Comparison of ENCODE assay signal across 1 cellular context in genomic region chr10:73096452-73097304, GRCh38.
A peak's percentile ranks its signal among the peaks of the same experiment; 100 is the strongest.
TF ChIP-seq lines count a peak whose summit lies in the region.

TSS of gene P4HA1 (minus strand) at chr10:73096866. CDS start at chr10:73074883, 21,983 bp downstream.

TF ChIP-seq in K562, 482 proteins besides CTCF, POLR2A, EP300 and RAD21 (continued from another document and continues in another):
- TF ChIP-seq ZMIZ1 (IDR thresholded peaks at IDR 0.05; ENCODE audit: low read depth in 2 of 2, low read length in 2 of 2) (peak in 1 of 2 experiments; percentile 65; a peak in 2 of 4 replicates), ZHX1 (conservative IDR thresholded peaks at IDR 0.05; ENCODE audit: low read length) (peak; percentile 79), TRIM24 (IDR thresholded peaks at IDR 0.05) (no peak), PML (IDR thresholded peaks at IDR 0.05; ENCODE audit: low read length) (peak; percentile 86; the same call in 1 of the 2 replicates), E2F3 (CRISPR knock-in tag; IDR thresholded peaks at IDR 0.05) (0 out of 2 replicates have a peak, but pooled peaks have one; percentile 46), NKRF (IDR thresholded peaks at IDR 0.05; ENCODE audit: borderline replicate concordance) (peak; percentile 86; the same call in 1 of the 2 replicates), ATF3 (IDR thresholded peaks at IDR 0.05) (no peak), ATF3 (CRISPR knock-in tag; conservative IDR thresholded peaks at IDR 0.05) (peak; percentile 83), ZNF253 (CRISPR knock-in tag; conservative IDR thresholded peaks at IDR 0.05) (no peak), TAF9B (IDR thresholded peaks at IDR 0.05; ENCODE audit: partially characterized antibody) (peak; percentile 63), KDM5B (IDR thresholded peaks at IDR 0.05; ENCODE audit: insufficient replicate concordance, low read depth, low read length) (peak; percentile 100), GABPB2 (CRISPR knock-in tag; conservative IDR thresholded peaks at IDR 0.05) (no peak), EZH2 (IDR thresholded peaks at IDR 0.05; ENCODE audit: borderline replicate concordance, low read depth, low read length) (no peak), KLF10 (CRISPR knock-in tag; IDR thresholded peaks at IDR 0.05) (no peak), MCM3 (IDR thresholded peaks at IDR 0.05) (no peak), ZC3H8 (IDR thresholded peaks at IDR 0.05) (no peak), ZNF507 (tag; conservative IDR thresholded peaks at IDR 0.05) (no peak), ELF4 (CRISPR knock-in tag; IDR thresholded peaks at IDR 0.05) (peak; percentile 76), NFRKB (IDR thresholded peaks at IDR 0.05; ENCODE audit: low read depth) (0 out of 2 replicates have a peak, but pooled peaks have one; percentile 4), ZNF778 (CRISPR knock-in tag; IDR thresholded peaks at IDR 0.05) (no peak), RBM14 (IDR thresholded peaks at IDR 0.05; ENCODE audit: borderline replicate concordance, insufficient read depth, low read depth, low read length) (peak; percentile 77; the same call in 1 of the 2 replicates), ZNF785 (CRISPR knock-in tag; IDR thresholded peaks at IDR 0.05) (no peak), ZNF830 (CRISPR knock-in tag; IDR thresholded peaks at IDR 0.05) (no peak), DIDO1 (tag; IDR thresholded peaks at IDR 0.05; ENCODE audit: low read depth) (no peak), CCAR2 (IDR thresholded peaks at IDR 0.05; ENCODE audit: low read depth, low read length) (no peak), GABPA (tag; conservative IDR thresholded peaks at IDR 0.05; ENCODE audit: low read depth) (peak; percentile 1)
- TF ChIP-seq, protein P1, sequence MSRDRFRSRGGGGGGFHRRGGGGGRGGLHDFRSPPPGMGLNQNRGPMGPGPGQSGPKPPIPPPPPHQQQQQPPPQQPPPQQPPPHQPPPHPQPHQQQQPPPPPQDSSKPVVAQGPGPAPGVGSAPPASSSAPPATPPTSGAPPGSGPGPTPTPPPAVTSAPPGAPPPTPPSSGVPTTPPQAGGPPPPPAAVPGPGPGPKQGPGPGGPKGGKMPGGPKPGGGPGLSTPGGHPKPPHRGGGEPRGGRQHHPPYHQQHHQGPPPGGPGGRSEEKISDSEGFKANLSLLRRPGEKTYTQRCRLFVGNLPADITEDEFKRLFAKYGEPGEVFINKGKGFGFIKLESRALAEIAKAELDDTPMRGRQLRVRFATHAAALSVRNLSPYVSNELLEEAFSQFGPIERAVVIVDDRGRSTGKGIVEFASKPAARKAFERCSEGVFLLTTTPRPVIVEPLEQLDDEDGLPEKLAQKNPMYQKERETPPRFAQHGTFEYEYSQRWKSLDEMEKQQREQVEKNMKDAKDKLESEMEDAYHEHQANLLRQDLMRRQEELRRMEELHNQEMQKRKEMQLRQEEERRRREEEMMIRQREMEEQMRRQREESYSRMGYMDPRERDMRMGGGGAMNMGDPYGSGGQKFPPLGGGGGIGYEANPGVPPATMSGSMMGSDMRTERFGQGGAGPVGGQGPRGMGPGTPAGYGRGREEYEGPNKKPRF (IDR thresholded peaks at IDR 0.05; ENCODE audit: low read depth, low read length): no peak
- TF ChIP-seq, protein P2, sequence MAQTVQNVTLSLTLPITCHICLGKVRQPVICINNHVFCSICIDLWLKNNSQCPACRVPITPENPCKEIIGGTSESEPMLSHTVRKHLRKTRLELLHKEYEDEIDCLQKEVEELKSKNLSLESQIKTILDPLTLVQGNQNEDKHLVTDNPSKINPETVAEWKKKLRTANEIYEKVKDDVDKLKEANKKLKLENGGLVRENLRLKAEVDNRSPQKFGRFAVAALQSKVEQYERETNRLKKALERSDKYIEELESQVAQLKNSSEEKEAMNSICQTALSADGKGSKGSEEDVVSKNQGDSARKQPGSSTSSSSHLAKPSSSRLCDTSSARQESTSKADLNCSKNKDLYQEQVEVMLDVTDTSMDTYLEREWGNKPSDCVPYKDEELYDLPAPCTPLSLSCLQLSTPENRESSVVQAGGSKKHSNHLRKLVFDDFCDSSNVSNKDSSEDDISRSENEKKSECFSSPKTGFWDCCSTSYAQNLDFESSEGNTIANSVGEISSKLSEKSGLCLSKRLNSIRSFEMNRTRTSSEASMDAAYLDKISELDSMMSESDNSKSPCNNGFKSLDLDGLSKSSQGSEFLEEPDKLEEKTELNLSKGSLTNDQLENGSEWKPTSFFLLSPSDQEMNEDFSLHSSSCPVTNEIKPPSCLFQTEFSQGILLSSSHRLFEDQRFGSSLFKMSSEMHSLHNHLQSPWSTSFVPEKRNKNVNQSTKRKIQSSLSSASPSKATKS (CRISPR knock-in tag; IDR thresholded peaks at IDR 0.05): no peak
- TF ChIP-seq, protein P3, sequence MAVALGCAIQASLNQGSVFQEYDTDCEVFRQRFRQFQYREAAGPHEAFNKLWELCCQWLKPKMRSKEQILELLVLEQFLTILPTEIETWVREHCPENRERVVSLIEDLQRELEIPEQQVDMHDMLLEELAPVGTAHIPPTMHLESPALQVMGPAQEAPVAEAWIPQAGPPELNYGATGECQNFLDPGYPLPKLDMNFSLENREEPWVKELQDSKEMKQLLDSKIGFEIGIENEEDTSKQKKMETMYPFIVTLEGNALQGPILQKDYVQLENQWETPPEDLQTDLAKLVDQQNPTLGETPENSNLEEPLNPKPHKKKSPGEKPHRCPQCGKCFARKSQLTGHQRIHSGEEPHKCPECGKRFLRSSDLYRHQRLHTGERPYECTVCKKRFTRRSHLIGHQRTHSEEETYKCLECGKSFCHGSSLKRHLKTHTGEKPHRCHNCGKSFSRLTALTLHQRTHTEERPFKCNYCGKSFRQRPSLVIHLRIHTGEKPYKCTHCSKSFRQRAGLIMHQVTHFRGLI (CRISPR knock-in tag; IDR thresholded peaks at IDR 0.05): 0 out of 2 replicates have a peak, but pooled peaks have one; percentile 14
- TF ChIP-seq, protein P4, sequence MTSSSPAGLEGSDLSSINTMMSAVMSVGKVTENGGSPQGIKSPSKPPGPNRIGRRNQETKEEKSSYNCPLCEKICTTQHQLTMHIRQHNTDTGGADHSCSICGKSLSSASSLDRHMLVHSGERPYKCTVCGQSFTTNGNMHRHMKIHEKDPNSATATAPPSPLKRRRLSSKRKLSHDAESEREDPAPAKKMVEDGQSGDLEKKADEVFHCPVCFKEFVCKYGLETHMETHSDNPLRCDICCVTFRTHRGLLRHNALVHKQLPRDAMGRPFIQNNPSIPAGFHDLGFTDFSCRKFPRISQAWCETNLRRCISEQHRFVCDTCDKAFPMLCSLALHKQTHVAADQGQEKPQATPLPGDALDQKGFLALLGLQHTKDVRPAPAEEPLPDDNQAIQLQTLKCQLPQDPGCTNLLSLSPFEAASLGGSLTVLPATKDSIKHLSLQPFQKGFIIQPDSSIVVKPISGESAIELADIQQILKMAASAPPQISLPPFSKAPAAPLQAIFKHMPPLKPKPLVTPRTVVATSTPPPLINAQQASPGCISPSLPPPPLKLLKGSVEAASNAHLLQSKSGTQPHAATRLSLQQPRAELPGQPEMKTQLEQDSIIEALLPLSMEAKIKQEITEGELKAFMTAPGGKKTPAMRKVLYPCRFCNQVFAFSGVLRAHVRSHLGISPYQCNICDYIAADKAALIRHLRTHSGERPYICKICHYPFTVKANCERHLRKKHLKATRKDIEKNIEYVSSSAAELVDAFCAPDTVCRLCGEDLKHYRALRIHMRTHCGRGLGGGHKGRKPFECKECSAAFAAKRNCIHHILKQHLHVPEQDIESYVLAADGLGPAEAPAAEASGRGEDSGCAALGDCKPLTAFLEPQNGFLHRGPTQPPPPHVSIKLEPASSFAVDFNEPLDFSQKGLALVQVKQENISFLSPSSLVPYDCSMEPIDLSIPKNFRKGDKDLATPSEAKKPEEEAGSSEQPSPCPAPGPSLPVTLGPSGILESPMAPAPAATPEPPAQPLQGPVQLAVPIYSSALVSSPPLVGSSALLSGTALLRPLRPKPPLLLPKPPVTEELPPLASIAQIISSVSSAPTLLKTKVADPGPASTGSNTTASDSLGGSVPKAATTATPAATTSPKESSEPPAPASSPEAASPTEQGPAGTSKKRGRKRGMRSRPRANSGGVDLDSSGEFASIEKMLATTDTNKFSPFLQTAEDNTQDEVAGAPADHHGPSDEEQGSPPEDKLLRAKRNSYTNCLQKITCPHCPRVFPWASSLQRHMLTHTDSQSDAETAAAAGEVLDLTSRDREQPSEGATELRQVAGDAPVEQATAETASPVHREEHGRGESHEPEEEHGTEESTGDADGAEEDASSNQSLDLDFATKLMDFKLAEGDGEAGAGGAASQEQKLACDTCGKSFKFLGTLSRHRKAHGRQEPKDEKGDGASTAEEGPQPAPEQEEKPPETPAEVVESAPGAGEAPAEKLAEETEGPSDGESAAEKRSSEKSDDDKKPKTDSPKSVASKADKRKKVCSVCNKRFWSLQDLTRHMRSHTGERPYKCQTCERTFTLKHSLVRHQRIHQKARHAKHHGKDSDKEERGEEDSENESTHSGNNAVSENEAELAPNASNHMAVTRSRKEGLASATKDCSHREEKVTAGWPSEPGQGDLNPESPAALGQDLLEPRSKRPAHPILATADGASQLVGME (CRISPR knock-in tag; IDR thresholded peaks at IDR 0.05): peak; percentile 75; the same call in 1 of the 2 replicates
- TF ChIP-seq, protein P5, sequence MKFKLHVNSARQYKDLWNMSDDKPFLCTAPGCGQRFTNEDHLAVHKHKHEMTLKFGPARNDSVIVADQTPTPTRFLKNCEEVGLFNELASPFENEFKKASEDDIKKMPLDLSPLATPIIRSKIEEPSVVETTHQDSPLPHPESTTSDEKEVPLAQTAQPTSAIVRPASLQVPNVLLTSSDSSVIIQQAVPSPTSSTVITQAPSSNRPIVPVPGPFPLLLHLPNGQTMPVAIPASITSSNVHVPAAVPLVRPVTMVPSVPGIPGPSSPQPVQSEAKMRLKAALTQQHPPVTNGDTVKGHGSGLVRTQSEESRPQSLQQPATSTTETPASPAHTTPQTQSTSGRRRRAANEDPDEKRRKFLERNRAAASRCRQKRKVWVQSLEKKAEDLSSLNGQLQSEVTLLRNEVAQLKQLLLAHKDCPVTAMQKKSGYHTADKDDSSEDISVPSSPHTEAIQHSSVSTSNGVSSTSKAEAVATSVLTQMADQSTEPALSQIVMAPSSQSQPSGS (CRISPR knock-in tag; IDR thresholded peaks at IDR 0.05): peak; percentile 73; the same call in 1 of the 2 replicates
